In the genomic region with DNA sequence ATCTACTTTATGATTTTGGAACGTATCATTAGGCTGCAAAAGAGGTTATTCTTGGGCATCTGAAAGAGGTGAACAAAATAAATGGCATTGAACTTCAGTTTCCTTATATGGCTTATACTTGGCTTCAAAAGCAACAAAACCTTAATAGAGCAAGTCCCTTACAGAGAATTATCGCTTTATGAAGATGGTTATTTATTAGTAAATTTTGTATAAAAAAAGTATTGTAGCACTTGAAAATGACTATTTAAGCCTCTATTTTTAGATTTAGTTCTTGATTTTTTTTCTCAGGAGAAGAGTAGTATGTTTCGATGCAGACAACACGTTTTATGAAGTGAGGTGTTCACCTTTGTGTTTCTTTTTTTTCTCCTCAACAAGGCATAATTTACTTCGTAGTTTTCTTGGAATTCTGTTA, we compare ENCODE assay signal across 8 cellular contexts. TPM values are rescaled to one million over a fixed set of nuclear protein-coding genes. Genes with fewer than 3 reads are reported as not detected.
DNase-seq lines count a peak whose midpoint lies in the region; ATAC-seq and TF ChIP-seq lines count a peak whose summit lies in the region.

No MANE protein-coding gene starts in this region.

- peak overlapping the region; percentile 99 for H3K4me3 Mint-ChIP-seq in activated CD8-positive, alpha-beta memory T cell treated with anti-CD3 and anti-CD28 coated beads, Interleukin-2, amount 10 ng/mL, durations not matched to agents 7 days and 5 days
- H3K4me3 Mint-ChIP-seq in activated naive CD8-positive, alpha-beta T cell treated with anti-CD3 and anti-CD28 coated beads for 36 hours = peak overlapping the region; percentile 89

- peak overlapping the region; percentile 95 for H3K27ac Mint-ChIP-seq in activated CD8-positive, alpha-beta memory T cell treated with anti-CD3 and anti-CD28 coated beads, Interleukin-2, amount 10 ng/mL, durations not matched to agents 7 days and 5 days
- peak overlapping the region; percentile 89 for H3K27ac Mint-ChIP-seq in activated naive CD8-positive, alpha-beta T cell treated with anti-CD3 and anti-CD28 coated beads for 36 hours

- peaks cover 0 to 28% (median 4%) of the 10 kb centered on the region in 4 donors for H3K4me1 ChIP-seq in tibial artery

- H3K27ac ChIP-seq in tibial artery = peak overlapping the region in 1 of 2 donors; percentile 100

- H3K36me3 ChIP-seq in kidney epithelial cell (ENCODE audit: control insufficient read depth, insufficient read depth, low read length) (no peaks in the 10 kb centered on the region), tibial artery (no peaks in the 10 kb centered on the region)

- H3K4me3 ChIP-seq in kidney epithelial cell (ENCODE audit: low read depth, low read length) = peak overlapping the region; percentile 99
- peak overlapping the region; percentile 96 to 97 for H3K4me3 ChIP-seq in tibial artery

- no peaks in the 10 kb centered on the region for H3K9me3 Mint-ChIP-seq in activated CD8-positive, alpha-beta memory T cell treated with anti-CD3 and anti-CD28 coated beads, Interleukin-2, amount 10 ng/mL, durations not matched to agents 7 days and 5 days (ENCODE audit: low read depth)
- no peaks in the 10 kb centered on the region for H3K9me3 Mint-ChIP-seq in activated naive CD8-positive, alpha-beta T cell treated with anti-CD3 and anti-CD28 coated beads for 36 hours

- no peaks in the 10 kb centered on the region for H3K27me3 ChIP-seq in kidney epithelial cell (ENCODE audit: control insufficient read depth, insufficient read depth, low read length)
- no peaks in the 10 kb centered on the region for H3K27me3 ChIP-seq in tibial artery

- no peak for TF ChIP-seq CTCF in kidney epithelial cell (IDR thresholded peaks at IDR 0.05; ENCODE audit: insufficient read depth, low read length, poor library complexity, severe bottlenecking)
- no peak for TF ChIP-seq CTCF in tibial artery (IDR thresholded peaks at IDR 0.05)

- H3K4me1 Mint-ChIP-seq in activated CD8-positive, alpha-beta memory T cell treated with anti-CD3 and anti-CD28 coated beads, Interleukin-2, amount 10 ng/mL, durations not matched to agents 7 days and 5 days = peaks cover 31% of the 10 kb centered on the region
- H3K4me1 Mint-ChIP-seq in activated naive CD8-positive, alpha-beta T cell treated with anti-CD3 and anti-CD28 coated beads for 36 hours = peaks cover 41% of the 10 kb centered on the region

- H3K36me3 Mint-ChIP-seq in activated CD8-positive, alpha-beta memory T cell treated with anti-CD3 and anti-CD28 coated beads, Interleukin-2, amount 10 ng/mL, durations not matched to agents 7 days and 5 days = peaks cover 19% of the 10 kb centered on the region
- peaks cover 22% of the 10 kb centered on the region for H3K36me3 Mint-ChIP-seq in activated naive CD8-positive, alpha-beta T cell treated with anti-CD3 and anti-CD28 coated beads for 36 hours

- H3K9me3 ChIP-seq in tibial artery = no peaks in the 10 kb centered on the region

- H3K27me3 Mint-ChIP-seq in activated CD8-positive, alpha-beta memory T cell treated with anti-CD3 and anti-CD28 coated beads, Interleukin-2, amount 10 ng/mL, durations not matched to agents 7 days and 5 days = peaks cover 13% of the 10 kb centered on the region
- H3K27me3 Mint-ChIP-seq in activated naive CD8-positive, alpha-beta T cell treated with anti-CD3 and anti-CD28 coated beads for 36 hours = no peaks in the 10 kb centered on the region

- no peak for DNase-seq in activated CD8-positive, alpha-beta memory T cell treated with anti-CD3 and anti-CD28 coated beads, Interleukin-2, amount 10 ng/mL, durations not matched to agents 7 days and 5 days
- no peak for DNase-seq in activated CD8-positive, alpha-beta memory T cell treated with anti-CD3 and anti-CD28 coated beads, Interleukin-2, amount 50 U/mL, for 48 hours
- DNase-seq in activated naive CD8-positive, alpha-beta T cell treated with anti-CD3 and anti-CD28 coated beads for 36 hours = no peak
- DNase-seq in kidney epithelial cell (ENCODE audit: low read depth) (no peak), tibial artery (no peak)

- CTCF ChIA-PET in activated CD8-positive, alpha-beta memory T cell treated with anti-CD3 and anti-CD28 coated beads, Interleukin-2, amount 10 ng/mL, durations not matched to agents 7 days and 5 days (lab: Charles Lee) = no interaction called here

- intact Hi-C loops in tibial artery (cut with DNase I; ENCODE audit: low total_unique reads) = loop anchor here (10.0 kb wide), 2 partner anchors 204 to 304 kb away; a partner anchor contains a TSS

- ATAC-seq in activated CD8-positive, alpha-beta memory T cell treated with anti-CD3 and anti-CD28 coated beads, Interleukin-2, amount 10 ng/mL, durations not matched to agents 7 days and 5 days = no peak
- no peak for ATAC-seq in GM21529 (IDR thresholded peaks at IDR 0.05; ENCODE audit: unreplicated experiment)
- ATAC-seq in GM21619 (IDR thresholded peaks at IDR 0.05; ENCODE audit: unreplicated experiment) = no peak
- ATAC-seq in GM21423 (IDR thresholded peaks at IDR 0.05; ENCODE audit: unreplicated experiment) = no peak

RNA-seq across cellular contexts. Expression of a gene that starts 2.0 kb away (rescaled TPM):
- 10 to 100 TPM; 40.8 to 40.9 TPM for total RNA-seq in activated CD8-positive, alpha-beta memory T cell treated with anti-CD3 and anti-CD28 coated beads, Interleukin-2, amount 10 ng/mL, durations not matched to agents 7 days and 5 days
- total RNA-seq in activated naive CD8-positive, alpha-beta T cell treated with anti-CD3 and anti-CD28 coated beads for 36 hours = 10 to 100 TPM; 38.3 to 41.1 TPM
- total RNA-seq in kidney epithelial cell = 58.1 and 66.6 TPM in 2 replicates
